10 cellular contexts compared by ENCODE assay signal in the genomic region with DNA sequence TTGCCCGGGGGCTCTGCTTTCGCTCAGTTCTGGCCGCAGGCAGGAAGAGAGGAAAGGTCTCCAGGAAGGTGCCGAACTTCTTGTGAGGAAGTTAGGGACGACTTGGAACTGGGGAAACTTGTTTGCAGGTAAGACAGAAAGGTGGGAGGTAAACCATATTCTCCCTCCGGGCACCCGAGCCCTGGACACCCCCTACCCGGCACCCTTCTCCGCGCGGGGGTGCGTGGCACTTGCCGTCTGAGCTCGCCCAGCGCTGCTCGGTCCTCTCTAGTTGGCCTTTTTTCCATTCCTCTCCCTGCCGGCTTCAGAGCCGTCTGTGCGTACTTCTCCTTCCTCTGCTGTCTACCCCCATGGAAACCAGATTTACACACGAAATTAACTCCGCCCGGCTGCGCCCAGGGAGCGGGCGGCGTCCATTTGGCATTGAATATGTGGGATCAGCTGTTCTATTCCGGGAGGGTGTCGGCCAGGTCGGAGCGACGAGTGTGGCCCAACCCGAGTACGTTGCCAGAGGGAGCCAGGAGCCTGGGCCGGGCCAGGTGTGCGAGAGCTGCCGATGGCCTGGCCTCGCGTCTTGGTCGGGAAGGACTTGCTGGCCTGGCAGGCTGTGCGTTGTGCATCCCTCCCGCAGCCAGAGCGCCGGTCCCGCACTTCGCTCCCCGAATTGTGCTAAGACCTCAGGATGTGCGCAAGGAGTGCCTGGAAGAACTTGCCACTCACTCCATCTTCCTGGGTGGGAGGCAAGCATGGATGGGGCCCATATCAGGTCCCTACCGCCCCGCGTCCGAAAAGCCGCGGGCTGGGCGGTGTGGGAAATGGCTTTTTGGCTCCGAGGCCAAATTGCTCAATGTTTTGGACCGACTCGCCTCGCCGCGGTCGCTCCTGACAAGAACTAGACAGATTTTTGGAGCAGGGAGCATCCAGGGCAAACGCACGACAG. TPM values are rescaled to one million over a fixed set of nuclear protein-coding genes. Genes with fewer than 3 reads are reported as not detected.
DNase-seq lines count a peak whose midpoint lies in the region; FAIRE-seq and TF ChIP-seq lines count a peak whose summit lies in the region.
"Had no signal": no experiment of that assay in that cellular context is flagged by ENCODE, and none has a peak within 500 bp of the region (broad histone marks: within the 10 kb centered on the region; RNA-seq: fewer than 3 reads in every experiment).

No MANE protein-coding gene starts in this region.

- H3K4me3 Mint-ChIP-seq in endodermal cell = peak overlapping the region; percentile 68
- no peak overlapping the region for H3K4me3 Mint-ChIP-seq in activated T-helper 2 cell treated with anti-CD3 and anti-CD28 coated beads, Interferon-gamma antibody, Interleukin-2, Interleukin-4, amounts not matched to agents 10 μg/mL and 5 μg/mL and 100 μg/mL, durations not matched to agents 14 hours and 24 hours and 36 hours (ENCODE audit: low read depth)
- H3K4me3 Mint-ChIP-seq: activated naive CD4-positive, alpha-beta T cell treated with anti-CD3 and anti-CD28 coated beads, Interleukin-2, amount 50 U/mL, for 24 hours had no signal

- DNase-seq in AG04449 (ENCODE audit: low read depth, low spot score) (no peak), endodermal cell (peak; percentile 79), SHP77 treated with DMSO at 0.1 percent for 48 hours (lab: John Stamatoyannopoulos, UW) (no peak), GM19239 (ENCODE audit: insufficient read length, low spot score) (no peak), anterior cingulate cortex (lab: John Stamatoyannopoulos, UW) (no peak)
- no peak for DNase-seq in activated T-helper 2 cell treated with anti-CD3 and anti-CD28 coated beads, Interferon-gamma antibody, Interleukin-2, Interleukin-4, amounts not matched to agents 10 μg/mL and 5 μg/mL and 100 μg/mL, durations not matched to agents 14 hours and 24 hours and 36 hours (ENCODE audit: low spot score)

- peaks cover 28% of the 10 kb centered on the region for H3K4me1 Mint-ChIP-seq in endodermal cell
- peaks cover 28% of the 10 kb centered on the region for H3K4me1 Mint-ChIP-seq in activated T-helper 2 cell treated with anti-CD3 and anti-CD28 coated beads, Interferon-gamma antibody, Interleukin-2, Interleukin-4, amounts not matched to agents 10 μg/mL and 5 μg/mL and 100 μg/mL, durations not matched to agents 14 hours and 24 hours and 36 hours (ENCODE audit: low read depth)

- H3K9me3 Mint-ChIP-seq in endodermal cell = no peaks in the 10 kb centered on the region
- no peaks in the 10 kb centered on the region for H3K9me3 Mint-ChIP-seq in activated T-helper 2 cell treated with anti-CD3 and anti-CD28 coated beads, Interferon-gamma antibody, Interleukin-2, Interleukin-4, amounts not matched to agents 10 μg/mL and 5 μg/mL and 100 μg/mL, durations not matched to agents 14 hours and 24 hours and 36 hours
- H3K9me3 Mint-ChIP-seq: activated naive CD4-positive, alpha-beta T cell treated with anti-CD3 and anti-CD28 coated beads, Interleukin-2, amount 50 U/mL, for 24 hours had no signal

- CTCF ChIA-PET in AG04449 (lab: Yijun Ruan, JAX) = interaction anchor here (1.0 to 7.5 kb wide), 10 partner anchors 13 to 1247 kb away, joined by 3 to 196 read pairs (median 26); no protein-coding TSS in a partner anchor

- H3K27me3 ChIP-seq in HUES48 (ENCODE audit: control insufficient read depth, insufficient read depth, low read length) = peaks cover 85% of the 10 kb centered on the region
- peaks cover 77% of the 10 kb centered on the region for H3K27me3 ChIP-seq in endodermal cell (ENCODE audit: control insufficient read depth, insufficient read depth, low read length, poor library complexity, severe bottlenecking)
- H3K27me3 ChIP-seq in mucosa of stomach (ENCODE audit: control insufficient read depth, insufficient read depth, low read length) = peaks cover 93% of the 10 kb centered on the region

- no peaks in the 10 kb centered on the region for H3K36me3 ChIP-seq in HUES48 (ENCODE audit: control insufficient read depth, insufficient read depth, low read length)
- H3K36me3 ChIP-seq in endodermal cell (ENCODE audit: control insufficient read depth, insufficient read depth, low read length) = no peaks in the 10 kb centered on the region
- H3K36me3 ChIP-seq in mucosa of stomach (ENCODE audit: control insufficient read depth, insufficient read depth, low read length) = no peaks in the 10 kb centered on the region

- TF ChIP-seq CTCF in AG04449 (IDR thresholded peaks at IDR 0.05; ENCODE audit: insufficient read depth, low read length, missing control alignments) (no peak), endodermal cell (conservative IDR thresholded peaks at IDR 0.05) (no peak)

- POLR2A ChIA-PET in AG04449 (lab: Yijun Ruan, JAX) = interaction anchor here (0.7 to 4.1 kb wide), 4 partner anchors 299 to 753 kb away, joined by 3 to 20 read pairs (median 4); no protein-coding TSS in a partner anchor

- no peak for FAIRE-seq in GM19239 (lab: Jason Lieb, UNC)
- FAIRE-seq: GM12891 had no signal

- H3K9me3 ChIP-seq in HUES48 (ENCODE audit: control insufficient read depth, insufficient read depth, low read length) (no peaks in the 10 kb centered on the region), endodermal cell (ENCODE audit: control insufficient read depth, low read length) (no peaks in the 10 kb centered on the region), mucosa of stomach (ENCODE audit: control insufficient read depth, low read length) (no peaks in the 10 kb centered on the region)

- intact Hi-C loops in activated T-helper 2 cell treated with anti-CD3 and anti-CD28 coated beads, Interferon-gamma antibody, Interleukin-2, Interleukin-4, amounts not matched to agents 10 μg/mL and 5 μg/mL and 100 μg/mL, durations not matched to agents 14 hours and 24 hours and 36 hours (cut with micrococcal nuclease) = loop anchor here (2.0 to 10.0 kb wide), 4 partner anchors 128 to 1853 kb away; partner anchors contain the start of gene FIP1L1

- no peak overlapping the region for H3K27ac ChIP-seq in HUES48 (ENCODE audit: low read depth, low read length)
- H3K27ac ChIP-seq in endodermal cell (ENCODE audit: low read depth, low read length) = no peak overlapping the region

- 7 to 8% methylated on average over 41 to 63 of the region's 63 CpGs for WGBS in endodermal cell (ENCODE audit: insufficient coverage in 1 of 2, insufficient read length in 1 of 2), 2 experiments

- no peaks in the 10 kb centered on the region for H3K36me3 Mint-ChIP-seq in endodermal cell (ENCODE audit: low read depth)
- H3K36me3 Mint-ChIP-seq in activated T-helper 2 cell treated with anti-CD3 and anti-CD28 coated beads, Interferon-gamma antibody, Interleukin-2, Interleukin-4, amounts not matched to agents 10 μg/mL and 5 μg/mL and 100 μg/mL, durations not matched to agents 14 hours and 24 hours and 36 hours (ENCODE audit: low read depth) = no peaks in the 10 kb centered on the region
- H3K36me3 Mint-ChIP-seq: activated naive CD4-positive, alpha-beta T cell treated with anti-CD3 and anti-CD28 coated beads, Interleukin-2, amount 50 U/mL, for 24 hours had no signal

- H3K4me1 ChIP-seq in HUES48 (ENCODE audit: control insufficient read depth, insufficient read depth, low read length) (peaks cover 41% of the 10 kb centered on the region), endodermal cell (ENCODE audit: control insufficient read depth, insufficient read depth, low read length) (peaks cover 10% of the 10 kb centered on the region), mucosa of stomach (ENCODE audit: control insufficient read depth, insufficient read depth, low read length) (peaks cover 49% of the 10 kb centered on the region)

- H3K4me3 ChIP-seq in AG04449 (ENCODE audit: low read depth, low read length) (peak overlapping the region; percentile 93), HUES48 (ENCODE audit: low read depth, low read length) (peak overlapping the region; percentile 60), endodermal cell (ENCODE audit: low read length) (peak overlapping the region; percentile 74), mucosa of stomach (ENCODE audit: low read length) (peak overlapping the region; percentile 14)

- no peak overlapping the region for H3K27ac Mint-ChIP-seq in endodermal cell
- H3K27ac Mint-ChIP-seq in activated T-helper 2 cell treated with anti-CD3 and anti-CD28 coated beads, Interferon-gamma antibody, Interleukin-2, Interleukin-4, amounts not matched to agents 10 μg/mL and 5 μg/mL and 100 μg/mL, durations not matched to agents 14 hours and 24 hours and 36 hours = no peak overlapping the region

- no peak overlapping the region for H3K9ac ChIP-seq in HUES48 (ENCODE audit: low read depth, low read length)
- H3K9ac ChIP-seq in endodermal cell (ENCODE audit: extremely low read depth, low read length, poor library complexity, severe bottlenecking) = no peak overlapping the region
- H3K9ac ChIP-seq in mucosa of stomach (ENCODE audit: low read length) = peak overlapping the region; percentile 65

- H3K27me3 Mint-ChIP-seq in endodermal cell (ENCODE audit: insufficient read depth) = peaks cover 80% of the 10 kb centered on the region
- H3K27me3 Mint-ChIP-seq in activated T-helper 2 cell treated with anti-CD3 and anti-CD28 coated beads, Interferon-gamma antibody, Interleukin-2, Interleukin-4, amounts not matched to agents 10 μg/mL and 5 μg/mL and 100 μg/mL, durations not matched to agents 14 hours and 24 hours and 36 hours (ENCODE audit: low read depth) = peaks cover 76% of the 10 kb centered on the region

RNA-seq across cellular contexts. Expression of gene PDGFRA, which starts 1.7 kb away (rescaled TPM):
- 10 to 100 TPM in 1 of 2 donors, 1 to 10 TPM in 1; 7.8 to 10.7 TPM for total RNA-seq in endodermal cell
- polyA plus RNA-seq in endodermal cell (2013, experiment 1 of 2) = 9.9 TPM
- 8.4 TPM for polyA plus RNA-seq in endodermal cell (2013, experiment 2 of 2)
- not detected in 2 replicates for total RNA-seq in activated T-helper 2 cell treated with anti-CD3 and anti-CD28 coated beads, Interferon-gamma antibody, Interleukin-2, Interleukin-4, amounts not matched to agents 10 μg/mL and 5 μg/mL and 100 μg/mL, durations not matched to agents 14 hours and 24 hours and 36 hours

Comparison
In these comparisons a context has a peak if more than half of its experiments do, and no peak if none do; other contexts are left out.
1. H3K4me3 ChIP-seq: peak in every context shown above with its lines; median percentile 93 in AG04449; 74 in endodermal cell; 60 in HUES48; 14 in mucosa of stomach.